17 cellular contexts compared by ENCODE assay signal in genomic region chr12:20868277-20868676, GRCh38. TPM values are rescaled to one million over a fixed set of nuclear protein-coding genes. Genes with fewer than 3 reads are reported as not detected.
DNase-seq lines count a peak whose midpoint lies in the region; ATAC-seq and TF ChIP-seq lines count a peak whose summit lies in the region.
"Had no signal": no experiment of that assay in that cellular context is flagged by ENCODE, and none has a peak within 500 bp of the region (broad histone marks: within the 10 kb centered on the region; RNA-seq: fewer than 3 reads in every experiment).

No MANE protein-coding gene starts in this region.

- H3K9me3 Mint-ChIP-seq in activated CD8-positive, alpha-beta T cell treated with anti-CD3 and anti-CD28 coated beads for 36 hours = peaks cover 2% of the 10 kb centered on the region

- no CpG with 5 or more reads among the region's 2 CpGs for WGBS in trophoblast cell (ENCODE audit: extremely low coverage, insufficient coverage, insufficient read length)
- WGBS in heart right ventricle, 2 donors = 91 to 97% methylated on average over 2 of the region's 2 CpGs

- H3K23ac ChIP-seq in trophoblast cell (ENCODE audit: low read length) = no peak overlapping the region

- no peaks in the 10 kb centered on the region for H3K4me1 ChIP-seq in trophoblast cell (ENCODE audit: control insufficient read depth in 1 of 2, insufficient read depth in 2 of 2, low read length in 2 of 2)
- H3K4me1 ChIP-seq in heart right ventricle = no peaks in the 10 kb centered on the region
- H3K4me1 ChIP-seq: BE2C, HAP-1 had no signal

- no peak overlapping the region for H4K91ac ChIP-seq in trophoblast cell (ENCODE audit: low read depth, low read length)

- H2AFZ ChIP-seq in trophoblast cell (ENCODE audit: insufficient read depth, low read length, poor library complexity) = no peak overlapping the region
- H2AFZ ChIP-seq: GM23248 had no signal

- no peak overlapping the region for H2BK120ac ChIP-seq in trophoblast cell (ENCODE audit: insufficient read depth, low read length, poor library complexity)

- H3K27me3 ChIP-seq in trophoblast cell (ENCODE audit: insufficient read depth, low read length) = no peaks in the 10 kb centered on the region
- H3K27me3 ChIP-seq in heart right ventricle = no peaks in the 10 kb centered on the region
- H3K27me3 ChIP-seq: BE2C had no signal

- H3K18ac ChIP-seq in trophoblast cell (ENCODE audit: low read length) = no peak overlapping the region

- POLR2A ChIA-PET in activated CD8-positive, alpha-beta T cell treated with anti-CD3 and anti-CD28 coated beads for 36 hours (lab: Charles Lee) = no interaction called here

- ATAC-seq in GM18870 (IDR thresholded peaks at IDR 0.05; ENCODE audit: unreplicated experiment) (peak; percentile 58), HG02798 (IDR thresholded peaks at IDR 0.05; ENCODE audit: poor library complexity, unreplicated experiment) (peak; percentile 63), HG03565 (IDR thresholded peaks at IDR 0.05; ENCODE audit: unreplicated experiment) (peak; percentile 63), heart right ventricle (no peak)
- no peak for ATAC-seq in activated CD8-positive, alpha-beta T cell treated with anti-CD3 and anti-CD28 coated beads for 36 hours

- H3K4ac ChIP-seq in trophoblast cell (ENCODE audit: low read depth, low read length) = no peak overlapping the region

- H3K79me2 ChIP-seq in trophoblast cell (ENCODE audit: control insufficient read depth, insufficient read depth, low read length, poor library complexity) = no peaks in the 10 kb centered on the region

- H3K27ac Mint-ChIP-seq in activated CD8-positive, alpha-beta T cell treated with anti-CD3 and anti-CD28 coated beads for 36 hours = no peak overlapping the region
- H3K27ac Mint-ChIP-seq: CD4-positive, CD25-positive, alpha-beta regulatory T cell; CD8-positive, alpha-beta memory T cell had no signal

- no peak overlapping the region for H2BK5ac ChIP-seq in trophoblast cell (ENCODE audit: low read depth, low read length, poor library complexity)

- H3K36me3 ChIP-seq in trophoblast cell (ENCODE audit: control insufficient read depth in 1 of 2, insufficient read depth in 2 of 2, low read length in 2 of 2) (no peaks in the 10 kb centered on the region), heart right ventricle (no peaks in the 10 kb centered on the region)
- H3K36me3 ChIP-seq: BE2C, HAP-1 had no signal

- no peak overlapping the region for H3K9ac ChIP-seq in trophoblast cell (ENCODE audit: low read length)
- H3K9ac ChIP-seq: GM23248 had no signal

- H3K9me3 ChIP-seq in trophoblast cell (ENCODE audit: insufficient read depth, low read depth, low read length) (no peaks in the 10 kb centered on the region), heart right ventricle (peaks cover 0 to 6% (median 0%) of the 10 kb centered on the region in 11 donors)
- H3K9me3 ChIP-seq: BE2C, HAP-1 had no signal

- no peak overlapping the region for H2BK12ac ChIP-seq in trophoblast cell (ENCODE audit: low read length)

- no peak overlapping the region for H4K12ac ChIP-seq in trophoblast cell (ENCODE audit: low read depth, low read length)

- CTCF ChIA-PET in activated CD8-positive, alpha-beta T cell treated with anti-CD3 and anti-CD28 coated beads for 36 hours (lab: Charles Lee) = no interaction called here

- DNase-seq in T-helper 2 cell = no peak
- DNase-seq in trophoblast cell = no peak
- DNase-seq in heart right ventricle = no peak
- no peak for DNase-seq in activated CD8-positive, alpha-beta T cell treated with anti-CD3 and anti-CD28 coated beads for 36 hours
- DNase-seq: ACHN; BE2C; C1 segment of cervical spinal cord; CD4-positive, CD25-positive, alpha-beta regulatory T cell; CD8-positive, alpha-beta memory T cell; COR-L47; GM23248; Kasumi-1; KG1 had no signal

- no peaks in the 10 kb centered on the region for H3K27me3 Mint-ChIP-seq in activated CD8-positive, alpha-beta T cell treated with anti-CD3 and anti-CD28 coated beads for 36 hours
- H3K27me3 Mint-ChIP-seq: CD4-positive, CD25-positive, alpha-beta regulatory T cell; CD8-positive, alpha-beta memory T cell had no signal

- H3K4me1 Mint-ChIP-seq in activated CD8-positive, alpha-beta T cell treated with anti-CD3 and anti-CD28 coated beads for 36 hours (ENCODE audit: low read depth) = no peaks in the 10 kb centered on the region
- H3K4me1 Mint-ChIP-seq: CD4-positive, CD25-positive, alpha-beta regulatory T cell; CD8-positive, alpha-beta memory T cell had no signal

- no peak overlapping the region for H3K4me2 ChIP-seq in trophoblast cell (ENCODE audit: low read length)

- intact Hi-C loops in heart right ventricle (cut with DNase I) = no loop called here
- intact Hi-C loops in activated CD8-positive, alpha-beta T cell treated with anti-CD3 and anti-CD28 coated beads for 36 hours (cut with micrococcal nuclease) = no loop called here

- H3K27ac ChIP-seq in trophoblast cell (ENCODE audit: low read depth, low read length) (no peak overlapping the region), heart right ventricle (no peak overlapping the region)
- H3K27ac ChIP-seq: GM23248 had no signal

- no peak overlapping the region for H4K8ac ChIP-seq in trophoblast cell (ENCODE audit: low read depth, low read length)

- no peaks in the 10 kb centered on the region for H3K36me3 Mint-ChIP-seq in activated CD8-positive, alpha-beta T cell treated with anti-CD3 and anti-CD28 coated beads for 36 hours (ENCODE audit: low read depth)
- H3K36me3 Mint-ChIP-seq: CD4-positive, CD25-positive, alpha-beta regulatory T cell; CD8-positive, alpha-beta memory T cell had no signal

- H3K14ac ChIP-seq in trophoblast cell (ENCODE audit: low read length) = no peak overlapping the region

- H3K4me3 ChIP-seq in trophoblast cell (ENCODE audit: low read depth, low read length) = no peak overlapping the region
- no peak overlapping the region for H3K4me3 ChIP-seq in heart right ventricle
- H3K4me3 ChIP-seq: GM23248, HAP-1 had no signal

- H3K4me3 Mint-ChIP-seq in activated CD8-positive, alpha-beta T cell treated with anti-CD3 and anti-CD28 coated beads for 36 hours = no peak overlapping the region
- H3K4me3 Mint-ChIP-seq: CD4-positive, CD25-positive, alpha-beta regulatory T cell; CD8-positive, alpha-beta memory T cell had no signal

- no peaks in the 10 kb centered on the region for H3K79me1 ChIP-seq in trophoblast cell (ENCODE audit: low read length)

- no peak overlapping the region for H2AK5ac ChIP-seq in trophoblast cell (ENCODE audit: low read length)

- TF ChIP-seq CTCF in heart right ventricle (IDR thresholded peaks at IDR 0.05) = no peak
- no peak for TF ChIP-seq CTCF in activated CD8-positive, alpha-beta T cell treated with anti-CD3 and anti-CD28 coated beads for 36 hours (IDR thresholded peaks at IDR 0.05)

RNA-seq across cellular contexts. Expression of gene SLCO1B3, which starts 57.8 kb away (rescaled TPM):
- not detected in 2 replicates for polyA plus RNA-seq in trophoblast cell (2013)
- total RNA-seq in heart right ventricle = 1 to 10 TPM in 1 of 10 donors, under 1 TPM in 2, not detected in 7; 0.28 to 2.5 (median 0.35) TPM
- polyA plus RNA-seq in heart right ventricle = not detected
- not detected for total RNA-seq in activated CD8-positive, alpha-beta T cell treated with anti-CD3 and anti-CD28 coated beads for 36 hours
- total RNA-seq: CD4-positive, CD25-positive, alpha-beta regulatory T cell; CD8-positive, alpha-beta memory T cell; GM23248 had no signal
- polyA plus RNA-seq: CD4-positive, CD25-positive, alpha-beta regulatory T cell; CD8-positive, alpha-beta memory T cell; GM23248 had no signal

Comparison
In these comparisons a context has a peak if more than half of its experiments do, and no peak if none do; other contexts are left out.
1. ATAC-seq: peak in GM18870 (single experiment), HG02798 (single experiment) and HG03565 (single experiment); none in heart right ventricle (0 of 8) and activated CD8-positive, alpha-beta T cell treated with anti-CD3 and anti-CD28 coated beads for 36 hours (single experiment).